8 cellular contexts compared by ENCODE assay signal in the genomic region with DNA sequence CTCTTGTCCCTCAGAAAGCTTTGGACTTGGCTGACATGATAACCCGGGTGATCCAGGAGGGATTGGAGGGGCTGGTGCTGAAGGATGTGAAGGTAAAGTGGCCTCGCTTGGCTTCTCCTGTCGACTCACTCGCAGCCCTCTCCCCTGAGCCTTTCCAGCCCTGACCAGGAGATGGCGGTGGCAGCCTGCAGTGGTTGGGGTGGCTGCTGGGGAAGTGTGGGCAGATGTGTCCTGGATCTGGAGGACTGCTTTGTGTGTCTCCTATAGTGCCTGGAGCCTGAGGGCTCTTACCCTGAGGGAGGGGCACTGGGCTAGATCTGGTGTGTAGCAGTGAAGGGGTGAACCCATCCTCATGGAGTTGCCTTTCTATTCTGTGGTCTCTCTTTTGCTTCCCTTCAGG. TPM values are rescaled to one million over a fixed set of nuclear protein-coding genes. Genes with fewer than 3 reads are reported as not detected.
DNase-seq lines count a peak whose midpoint lies in the region; ATAC-seq and TF ChIP-seq lines count a peak whose summit lies in the region.

No MANE protein-coding gene starts in this region.

- TF ChIP-seq CTCF in NB4 (IDR thresholded peaks at IDR 0.05; ENCODE audit: low read depth, low read length): peak; percentile 92
- TF ChIP-seq CTCF in cardiac fibroblast (IDR thresholded peaks at IDR 0.05; ENCODE audit: low read depth, low read length): peak; percentile 96
- TF ChIP-seq CTCF in kidney epithelial cell (IDR thresholded peaks at IDR 0.05; ENCODE audit: insufficient read depth, low read length, poor library complexity, severe bottlenecking): peak; percentile 96

- H3K27me3 ChIP-seq in kidney epithelial cell (ENCODE audit: control insufficient read depth, insufficient read depth, low read length): no peaks in the 10 kb centered on the region

- DNase-seq in SKM-1 treated with dmso at 0.1 percent for 144 hours (lab: John Stamatoyannopoulos, UW; ENCODE audit: unreplicated experiment) (peak; percentile 44), SKM-1 (lab: John Stamatoyannopoulos, UW; ENCODE audit: unreplicated experiment) (no peak), NB4 (ENCODE audit: low read depth) (peak; percentile 83), cardiac fibroblast (ENCODE audit: low read depth in 2 of 2) (peak; percentile 74 to 80), kidney epithelial cell (ENCODE audit: low read depth) (no peak)
- DNase-seq in stimulated activated CD4-positive, alpha-beta T cell treated with anti-CD3 and anti-CD28 coated beads, Interleukin-1b, Interleukin-23, amount 100 ng/mL, for 4 hours (ENCODE audit: low read depth in 2 of 2): peak; percentile 68 to 77

- H3K4me3 ChIP-seq in NB4 (ENCODE audit: low read depth, low read length) (no peak overlapping the region), cardiac fibroblast (replicated peaks in 1 of 2; ENCODE audit: low read depth in 2 of 2, low read length in 2 of 2) (no peak overlapping the region), kidney epithelial cell (ENCODE audit: low read depth, low read length) (no peak overlapping the region)

- TF ChIP-seq POLR2A in NB4 (IDR thresholded peaks at IDR 0.05; ENCODE audit: extremely low read depth, insufficient read length): no peak

- H3K36me3 ChIP-seq in kidney epithelial cell (ENCODE audit: control insufficient read depth, insufficient read depth, low read length): peaks cover 2% of the 10 kb centered on the region

- peak; percentile 90 to 96 for ATAC-seq in activated CD4-positive, CD25-positive, alpha-beta regulatory T cell treated with anti-CD3 and anti-CD28 coated beads, Interleukin-2, amount 50 U/mL, for 24 hours
- ATAC-seq in GM21786 (IDR thresholded peaks at IDR 0.05; ENCODE audit: unreplicated experiment): no peak

RNA-seq across cellular contexts. Expression of gene LIG3, which starts 17.9 kb away (rescaled TPM):
- 25.8 and 35.2 TPM in 2 replicates for total RNA-seq in kidney epithelial cell

RNA-seq across cellular contexts. Expression of gene ZNF830, which starts 36.9 kb away (rescaled TPM):
- total RNA-seq in kidney epithelial cell: 10.5 and 11.1 TPM in 2 replicates

RNA-seq across cellular contexts. Expression of gene CCT6B, which starts 36.9 kb away (rescaled TPM):
- 1.7 and 2.4 TPM in 2 replicates for total RNA-seq in kidney epithelial cell

Comparison
In these comparisons a context has a peak if more than half of its experiments do, and no peak if none do; other contexts are left out.
1. DNase-seq: peak in SKM-1 treated with dmso at 0.1 percent for 144 hours (single experiment), NB4 (single experiment), cardiac fibroblast (2 of 2) and stimulated activated CD4-positive, alpha-beta T cell treated with anti-CD3 and anti-CD28 coated beads, Interleukin-1b, Interleukin-23, amount 100 ng/mL, for 4 hours (2 of 2); none in SKM-1 (single experiment) and kidney epithelial cell (single experiment).
2. Peak in every context shown above with its lines, with median percentiles within 50 percentile points of each other: CTCF ChIP-seq.